Comparison of ENCODE assay signal across 11 cellular contexts in genomic region chr16:4021070-4021779, GRCh38.
DNase-seq lines count a peak whose midpoint lies in the region; ATAC-seq and TF ChIP-seq lines count a peak whose summit lies in the region.
"Had no signal": no experiment of that assay in that cellular context is flagged by ENCODE, and none has a peak within 500 bp of the region (broad histone marks: within the 10 kb centered on the region; RNA-seq: fewer than 3 reads in every experiment).

No MANE protein-coding gene starts in this region.

- H3K4me3 ChIP-seq in mucosa of rectum (ENCODE audit: low read length in 2 of 2) = no peak overlapping the region
- H3K4me3 ChIP-seq: suprapubic skin had no signal

- in situ Hi-C loops in T47D (cut with HindIII; ENCODE audit: low pct_unique_long_range_greater_than_20kb, low sequenced_read_pairs) = no loop called here

- no peaks in the 10 kb centered on the region for H3K9me3 ChIP-seq in mucosa of rectum (ENCODE audit: control insufficient read depth in 2 of 2, low read length in 2 of 2)
- H3K9me3 ChIP-seq: suprapubic skin had no signal

- ATAC-seq in omental fat pad (ENCODE audit: low FRiP score) (no peak), HG03045 (IDR thresholded peaks at IDR 0.05; ENCODE audit: unreplicated experiment) (no peak), GM18870 (IDR thresholded peaks at IDR 0.05; ENCODE audit: unreplicated experiment) (no peak)

- peak overlapping the region; percentile 79 to 80 for H3K27ac ChIP-seq in mucosa of rectum (ENCODE audit: low read depth in 2 of 2, low read length in 2 of 2)
- H3K27ac ChIP-seq: suprapubic skin had no signal

- H3K27me3 ChIP-seq in mucosa of rectum (ENCODE audit: control insufficient read depth in 2 of 2, insufficient read depth in 2 of 2, low read length in 2 of 2) = no peaks in the 10 kb centered on the region
- H3K27me3 ChIP-seq: suprapubic skin had no signal

- H3K36me3 ChIP-seq in mucosa of rectum (ENCODE audit: control insufficient read depth in 2 of 2, insufficient read depth in 2 of 2, low read length in 2 of 2) = no peaks in the 10 kb centered on the region
- H3K36me3 ChIP-seq: suprapubic skin had no signal

- DNase-seq in DMS53 treated with DMSO at 0.1 percent for 48 hours (lab: John Stamatoyannopoulos, UW; ENCODE audit: unreplicated experiment) (peak; percentile 78), NCI-H146 treated with DMSO at 0.1 percent for 48 hours (lab: John Stamatoyannopoulos, UW; ENCODE audit: unreplicated experiment) (peak; percentile 95), T47D (ENCODE audit: low read depth in 1 of 2, low spot score in 1 of 2) (peak; percentile 47 to 97), omental fat pad (ENCODE audit: low spot score) (no peak), cortex of kidney (lab: John Stamatoyannopoulos, UW) (no peak)
- DNase-seq: activated naive CD4-positive, alpha-beta T cell treated with anti-CD3 and anti-CD28 coated beads for 36 hours; mesendoderm had no signal

- peak overlapping the region in 1 of 2 donors; percentile 30 for H3K9ac ChIP-seq in mucosa of rectum (ENCODE audit: low read depth in 1 of 2, low read length in 2 of 2)

- H3K4me1 ChIP-seq in mucosa of rectum (ENCODE audit: control insufficient read depth in 2 of 2, insufficient read depth in 2 of 2, low read length in 2 of 2) = peaks cover 8 to 23% of the 10 kb centered on the region in 2 donors

- TF ChIP-seq CTCF in omental fat pad (IDR thresholded peaks at IDR 0.05) = no peak

Comparison
In these comparisons a context has a peak if more than half of its experiments do, and no peak if none do; other contexts are left out.
1. DNase-seq: peak in DMS53 treated with DMSO at 0.1 percent for 48 hours (single experiment), NCI-H146 treated with DMSO at 0.1 percent for 48 hours (single experiment) and T47D (2 of 2); none in omental fat pad (single experiment) and cortex of kidney (single experiment).